ENCODE assay signal across 8 cellular contexts in the genomic region with DNA sequence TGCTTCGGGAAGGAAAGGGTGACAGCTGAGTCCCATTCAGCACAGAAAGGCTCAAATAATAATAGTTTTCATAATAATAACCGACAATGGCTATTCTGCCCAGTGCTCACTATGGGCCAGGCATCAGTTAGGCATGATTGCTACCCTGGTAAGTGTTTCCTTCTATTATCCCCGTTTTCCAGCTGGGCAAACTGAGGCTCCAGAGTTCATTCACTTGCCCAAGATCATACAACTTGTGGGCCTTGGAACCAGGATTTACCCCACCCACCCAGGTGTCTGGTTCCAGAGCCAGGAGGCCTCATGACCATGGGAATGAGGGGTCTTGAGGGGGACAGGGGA. TPM values are rescaled to one million over a fixed set of nuclear protein-coding genes. Genes with fewer than 3 reads are reported as not detected.
DNase-seq lines count a peak whose midpoint lies in the region; ATAC-seq and TF ChIP-seq lines count a peak whose summit lies in the region.

No MANE protein-coding gene starts in this region.

- H3K9ac ChIP-seq in HCT116 (ENCODE audit: low read length) (peak overlapping the region; percentile 91), iPS-15b (ENCODE audit: low read depth, low read length) (peak overlapping the region; percentile 84)

- intact Hi-C loops in HCT116 (cut with micrococcal nuclease) (no loop called here), activated B cell treated with CpG ODN at 0.5 μM for 24 hours (cut with micrococcal nuclease) (no loop called here), stomach (cut with DNase I; ENCODE audit: low total_unique reads) (no loop called here)

- DNase-seq in HCT116 (ENCODE audit: low read depth, low spot score) (no peak), activated B cell treated with CpG ODN at 0.5 μM for 24 hours (no peak), stomach (no peak), GM20000 (ENCODE audit: low spot score) (no peak), GM19240 (ENCODE audit: insufficient read length, low spot score) (no peak), dedifferentiated amniotic fluid mesenchymal stem cell (ENCODE audit: extremely low spot score) (no peak), KG1 (lab: John Stamatoyannopoulos, UW) (no peak)

- TF ChIP-seq RAD21 in HCT116 (IDR thresholded peaks at IDR 0.05; ENCODE audit: low read depth): no peak

- peaks cover 53% of the 10 kb centered on the region for H3K79me2 ChIP-seq in HCT116 (ENCODE audit: insufficient read depth, low read length)

- POLR2A ChIA-PET in HCT116 (lab: Charles Lee) (interaction anchor here (1.6 to 10.4 kb wide), 3 partner anchors 26 to 84 kb away, joined by 6 to 162 read pairs (median 47); partner anchors contain the start of gene MIIP), activated B cell treated with CpG ODN at 0.5 μM for 24 hours (lab: Charles Lee) (interaction anchor here (0.6 to 10.6 kb wide), 4 partner anchors 9 to 217 kb away, joined by 4 to 184 read pairs (median 10); partner anchors contain the start of genes KIAA2013 and MFN2)

- no peaks in the 10 kb centered on the region for H3K9me2 ChIP-seq in HCT116 (ENCODE audit: insufficient read depth)

- no peak for TF ChIP-seq EP300 in stomach (IDR thresholded peaks at IDR 0.05)

- H3K27ac Mint-ChIP-seq in activated B cell treated with CpG ODN at 0.5 μM for 24 hours: no peak overlapping the region

- H2AFZ ChIP-seq in HCT116 (ENCODE audit: low read depth, low read length, poor library complexity, severe bottlenecking): no peak overlapping the region

- H3K36me3 Mint-ChIP-seq in activated B cell treated with CpG ODN at 0.5 μM for 24 hours (ENCODE audit: low read depth): no peaks in the 10 kb centered on the region

- no peaks in the 10 kb centered on the region for H4K20me1 ChIP-seq in HCT116 (ENCODE audit: insufficient read depth)

- TF ChIP-seq CTCF in HCT116 (IDR thresholded peaks at IDR 0.05 in 2 of 3, conservative IDR thresholded peaks at IDR 0.05 in 1 of 3; ENCODE audit: borderline replicate concordance in 1 of 3, insufficient read depth in 1 of 3, low read depth in 2 of 3, low read length in 2 of 3) (no peak), activated B cell treated with CpG ODN at 0.5 μM for 24 hours (IDR thresholded peaks at IDR 0.05) (no peak), stomach (IDR thresholded peaks at IDR 0.05) (no peak), GM20000 (IDR thresholded peaks at IDR 0.05; ENCODE audit: extremely low read depth, missing control alignments) (no peak)

- WGBS in stomach, 5 donors: 3 to 14% (median 5%) methylated on average over 3 of the region's 3 CpGs

- H3K4me3 ChIP-seq in HCT116 (replicated peaks in 1 of 2; ENCODE audit: low read depth in 1 of 2, low read length in 2 of 2) (peak overlapping the region; percentile 86 to 88), iPS-15b (ENCODE audit: low read depth, low read length) (peak overlapping the region; percentile 64), stomach (peak overlapping the region; percentile 63 to 76 (median 70))

- no peak for TF ChIP-seq POLR2A in HCT116 (IDR thresholded peaks at IDR 0.05; ENCODE audit: borderline replicate concordance, extremely low read depth, insufficient read depth, insufficient read length)
- TF ChIP-seq POLR2A in stomach (IDR thresholded peaks at IDR 0.05): no peak

- peaks cover 7% of the 10 kb centered on the region for H3K4me1 Mint-ChIP-seq in activated B cell treated with CpG ODN at 0.5 μM for 24 hours

- H3K4me3 Mint-ChIP-seq in activated B cell treated with CpG ODN at 0.5 μM for 24 hours: peak overlapping the region; percentile 86

- no peaks in the 10 kb centered on the region for H3K9me3 Mint-ChIP-seq in activated B cell treated with CpG ODN at 0.5 μM for 24 hours

- H3K27me3 Mint-ChIP-seq in activated B cell treated with CpG ODN at 0.5 μM for 24 hours: no peaks in the 10 kb centered on the region

- RAD21 ChIA-PET in HCT116 (lab: Charles Lee; ENCODE audit: low non-redundant PET in 1 of 2, low total read pairs in 2 of 2, uncharacterized antibody in 2 of 2, unreplicated experiment in 2 of 2): no interaction called here

- TSS peak; percentile 71 for BruUV-seq in HCT116 (replicated peaks; lab: Mats Ljungman, UMichigan)

- ATAC-seq in HCT116 (peak; percentile 3), activated B cell treated with CpG ODN at 0.5 μM for 24 hours (ENCODE audit: low read depth) (no peak)

- H3K36me3 ChIP-seq in HCT116 (ENCODE audit: control insufficient read depth in 1 of 2, insufficient read depth in 2 of 2, low read length in 2 of 2) (peaks cover 0 to 15% of the 10 kb centered on the region in 2 experiments; a peak in 2 of 4 replicates), iPS-15b (ENCODE audit: control insufficient read depth, insufficient read depth, low read length) (no peaks in the 10 kb centered on the region), stomach (peaks cover 0 to 12% (median 6%) of the 10 kb centered on the region in 4 donors)

- CTCF ChIA-PET in HCT116 (lab: Charles Lee) (no interaction called here), activated B cell treated with CpG ODN at 0.5 μM for 24 hours (lab: Charles Lee) (interaction anchor here (1.0 kb wide), 1 partner anchor 25 kb away, joined by 3 read pairs; no protein-coding TSS in a partner anchor)

- H3K9me3 ChIP-seq in HCT116 (ENCODE audit: control insufficient read depth in 1 of 2, insufficient read depth in 1 of 2, low read depth in 1 of 2, low read length in 2 of 2) (no peaks in the 10 kb centered on the region), iPS-15b (ENCODE audit: control insufficient read depth, insufficient read depth, low read length) (no peaks in the 10 kb centered on the region), stomach (no peaks in the 10 kb centered on the region)

- H3K27ac ChIP-seq in HCT116 (ENCODE audit: low read depth, low read length) (peak overlapping the region; percentile 67), stomach (peak overlapping the region; percentile 81 to 91 (median 89))

- no peaks in the 10 kb centered on the region for H3K27me3 ChIP-seq in HCT116 (ENCODE audit: insufficient read depth, low read length)
- H3K27me3 ChIP-seq in iPS-15b (ENCODE audit: control insufficient read depth, insufficient read depth, low read length): no peaks in the 10 kb centered on the region
- no peaks in the 10 kb centered on the region for H3K27me3 ChIP-seq in stomach

- peak overlapping the region; percentile 96 for H3K4me2 ChIP-seq in HCT116 (ENCODE audit: low read length)

- H3K4me1 ChIP-seq in HCT116 (ENCODE audit: control insufficient read depth in 1 of 2, insufficient read depth in 2 of 2, low read length in 2 of 2): peaks cover 35 to 72% of the 10 kb centered on the region in 2 experiments
- no peaks in the 10 kb centered on the region for H3K4me1 ChIP-seq in iPS-15b (ENCODE audit: control insufficient read depth, insufficient read depth, low read length)
- H3K4me1 ChIP-seq in stomach: peaks cover 13 to 69% (median 48%) of the 10 kb centered on the region in 4 donors

TF ChIP-seq in HCT116, 20 proteins besides CTCF, POLR2A, EP300 and RAD21 (continues in another document):
- no peak for TF ChIP-seq TCF7L2 (IDR thresholded peaks at IDR 0.05; ENCODE audit: borderline replicate concordance, extremely low read depth, insufficient read depth, insufficient read length)
- no peak for TF ChIP-seq CEBPB (IDR thresholded peaks at IDR 0.05; ENCODE audit: low read depth)
- TF ChIP-seq EZH2 (IDR thresholded peaks at IDR 0.05): no peak
- no peak for TF ChIP-seq ZNF274 (IDR thresholded peaks at IDR 0.05; ENCODE audit: low read depth, low read length)
- TF ChIP-seq FOSL1 (IDR thresholded peaks at IDR 0.05; ENCODE audit: low read depth): no peak
- no peak for TF ChIP-seq YY1 (IDR thresholded peaks at IDR 0.05; ENCODE audit: extremely low read depth, insufficient replicate concordance, low read depth, low read length)
- TF ChIP-seq REST (IDR thresholded peaks at IDR 0.05; ENCODE audit: low read depth): no peak
- no peak; the same call in 1 of the 2 replicates for TF ChIP-seq ZFX (IDR thresholded peaks at IDR 0.05)
- no peak for TF ChIP-seq JUND (IDR thresholded peaks at IDR 0.05)
- no peak for TF ChIP-seq CBX3 (IDR thresholded peaks at IDR 0.05; ENCODE audit: low read depth)
- TF ChIP-seq SIN3A (IDR thresholded peaks at IDR 0.05; ENCODE audit: low read depth): no peak

RNA-seq across cellular contexts. Expression of gene PLOD1, which starts 0.5 kb away (rescaled TPM):
- total RNA-seq in HCT116 (2021; ENCODE audit: unreplicated experiment) (175 TPM), activated B cell treated with CpG ODN at 0.5 μM for 24 hours (15.7 and 18.6 TPM in 2 replicates), stomach (10 to 100 TPM in 4 of 5 donors, 1 to 10 TPM in 1; 8.2 to 56.2 (median 39.4) TPM)
- polyA plus RNA-seq in HCT116 (2012): 385 TPM in 2 replicates
- polyA plus RNA-seq in stomach: 10 to 100 TPM in 2 of 3 donors, 1 to 10 TPM in 1; 9.8 to 39.5 (median 31.1) TPM

RNA-seq across cellular contexts. Expression of gene KIAA2013, which starts 8.8 kb away (rescaled TPM):
- total RNA-seq in HCT116 (2021; ENCODE audit: unreplicated experiment) (61.9 TPM), activated B cell treated with CpG ODN at 0.5 μM for 24 hours (34.8 and 37.4 TPM in 2 replicates), stomach (100 to 1,000 TPM in 2 of 5 donors, 10 to 100 TPM in 3; 21.0 to 525 (median 70.0) TPM)
- 77.1 and 87.7 TPM in 2 replicates for polyA plus RNA-seq in HCT116 (2012)
- polyA plus RNA-seq in stomach: 10 to 100 TPM; 14.4 to 28.9 (median 15.5) TPM

RNA-seq across cellular contexts. Expression of gene MFN2, which starts 45.2 kb away (rescaled TPM):
- total RNA-seq in HCT116 (2021; ENCODE audit: unreplicated experiment) (83.0 TPM), activated B cell treated with CpG ODN at 0.5 μM for 24 hours (46.5 and 54.1 TPM in 2 replicates), stomach (10 to 100 TPM; 46.6 to 68.0 (median 53.6) TPM)
- polyA plus RNA-seq in HCT116 (2012): 68.4 and 71.0 TPM in 2 replicates
- polyA plus RNA-seq in stomach: 10 to 100 TPM; 31.2 to 41.9 (median 37.4) TPM
